1 cellular context compared by ENCODE assay signal in the genomic region with DNA sequence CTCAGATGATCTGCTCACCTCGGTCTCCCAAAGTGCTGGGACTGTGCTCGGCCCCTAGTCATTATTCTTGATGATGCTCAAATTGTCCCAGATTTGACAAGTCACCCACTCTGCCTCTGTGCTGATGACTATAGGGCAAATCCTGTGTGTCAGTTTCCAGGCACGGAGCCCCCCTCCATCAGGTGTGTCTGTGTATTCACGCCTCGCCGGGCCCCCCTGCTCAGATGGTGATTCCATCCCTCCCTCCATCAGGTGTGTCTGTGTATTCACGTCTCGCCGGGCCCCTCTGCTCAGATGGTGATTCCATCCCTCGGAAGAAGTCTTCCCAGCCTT.
TF ChIP-seq lines count a peak whose summit lies in the region.

No MANE protein-coding gene starts in this region.

TF ChIP-seq in HepG2, 621 proteins besides CTCF, POLR2A, EP300 and RAD21:
- TF ChIP-seq, protein P1, sequence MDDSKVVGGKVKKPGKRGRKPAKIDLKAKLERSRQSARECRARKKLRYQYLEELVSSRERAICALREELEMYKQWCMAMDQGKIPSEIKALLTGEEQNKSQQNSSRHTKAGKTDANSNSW (CRISPR knock-in tag; IDR thresholded peaks at IDR 0.05; ENCODE audit: borderline replicate concordance) = no peak
- no peak for TF ChIP-seq SMAD3 (CRISPR knock-in tag; IDR thresholded peaks at IDR 0.05)
- no peak for TF ChIP-seq GATAD1 (CRISPR knock-in tag; IDR thresholded peaks at IDR 0.05)
- no peak for TF ChIP-seq ZNF180 (CRISPR knock-in tag; IDR thresholded peaks at IDR 0.05; ENCODE audit: borderline replicate concordance, low read depth)
- TF ChIP-seq ZNF772 (CRISPR knock-in tag; IDR thresholded peaks at IDR 0.05) = no peak
- no peak for TF ChIP-seq ZBTB20 (CRISPR knock-in tag; IDR thresholded peaks at IDR 0.05; ENCODE audit: borderline replicate concordance, low read depth)
- no peak for TF ChIP-seq ZNF558 (CRISPR knock-in tag; IDR thresholded peaks at IDR 0.05; ENCODE audit: borderline replicate concordance)
- TF ChIP-seq KAT8 (CRISPR knock-in tag; IDR thresholded peaks at IDR 0.05) = no peak
- no peak for TF ChIP-seq ZC3H13 (CRISPR knock-in tag; IDR thresholded peaks at IDR 0.05)
- TF ChIP-seq ZNF737 (CRISPR knock-in tag; IDR thresholded peaks at IDR 0.05; ENCODE audit: borderline replicate concordance) = no peak
- TF ChIP-seq IKZF1 (IDR thresholded peaks at IDR 0.05) = no peak
- TF ChIP-seq HNRNPL (IDR thresholded peaks at IDR 0.05; ENCODE audit: low read depth, low read length) = no peak
- TF ChIP-seq, protein P2, sequence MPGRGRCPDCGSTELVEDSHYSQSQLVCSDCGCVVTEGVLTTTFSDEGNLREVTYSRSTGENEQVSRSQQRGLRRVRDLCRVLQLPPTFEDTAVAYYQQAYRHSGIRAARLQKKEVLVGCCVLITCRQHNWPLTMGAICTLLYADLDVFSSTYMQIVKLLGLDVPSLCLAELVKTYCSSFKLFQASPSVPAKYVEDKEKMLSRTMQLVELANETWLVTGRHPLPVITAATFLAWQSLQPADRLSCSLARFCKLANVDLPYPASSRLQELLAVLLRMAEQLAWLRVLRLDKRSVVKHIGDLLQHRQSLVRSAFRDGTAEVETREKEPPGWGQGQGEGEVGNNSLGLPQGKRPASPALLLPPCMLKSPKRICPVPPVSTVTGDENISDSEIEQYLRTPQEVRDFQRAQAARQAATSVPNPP (CRISPR knock-in tag; IDR thresholded peaks at IDR 0.05) = no peak
- TF ChIP-seq, protein P3, sequence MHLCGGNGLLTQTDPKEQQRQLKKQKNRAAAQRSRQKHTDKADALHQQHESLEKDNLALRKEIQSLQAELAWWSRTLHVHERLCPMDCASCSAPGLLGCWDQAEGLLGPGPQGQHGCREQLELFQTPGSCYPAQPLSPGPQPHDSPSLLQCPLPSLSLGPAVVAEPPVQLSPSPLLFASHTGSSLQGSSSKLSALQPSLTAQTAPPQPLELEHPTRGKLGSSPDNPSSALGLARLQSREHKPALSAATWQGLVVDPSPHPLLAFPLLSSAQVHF (CRISPR knock-in tag; IDR thresholded peaks at IDR 0.05) = no peak
- TF ChIP-seq SNAPC2 (CRISPR knock-in tag; IDR thresholded peaks at IDR 0.05) = no peak
- TF ChIP-seq, protein P4, sequence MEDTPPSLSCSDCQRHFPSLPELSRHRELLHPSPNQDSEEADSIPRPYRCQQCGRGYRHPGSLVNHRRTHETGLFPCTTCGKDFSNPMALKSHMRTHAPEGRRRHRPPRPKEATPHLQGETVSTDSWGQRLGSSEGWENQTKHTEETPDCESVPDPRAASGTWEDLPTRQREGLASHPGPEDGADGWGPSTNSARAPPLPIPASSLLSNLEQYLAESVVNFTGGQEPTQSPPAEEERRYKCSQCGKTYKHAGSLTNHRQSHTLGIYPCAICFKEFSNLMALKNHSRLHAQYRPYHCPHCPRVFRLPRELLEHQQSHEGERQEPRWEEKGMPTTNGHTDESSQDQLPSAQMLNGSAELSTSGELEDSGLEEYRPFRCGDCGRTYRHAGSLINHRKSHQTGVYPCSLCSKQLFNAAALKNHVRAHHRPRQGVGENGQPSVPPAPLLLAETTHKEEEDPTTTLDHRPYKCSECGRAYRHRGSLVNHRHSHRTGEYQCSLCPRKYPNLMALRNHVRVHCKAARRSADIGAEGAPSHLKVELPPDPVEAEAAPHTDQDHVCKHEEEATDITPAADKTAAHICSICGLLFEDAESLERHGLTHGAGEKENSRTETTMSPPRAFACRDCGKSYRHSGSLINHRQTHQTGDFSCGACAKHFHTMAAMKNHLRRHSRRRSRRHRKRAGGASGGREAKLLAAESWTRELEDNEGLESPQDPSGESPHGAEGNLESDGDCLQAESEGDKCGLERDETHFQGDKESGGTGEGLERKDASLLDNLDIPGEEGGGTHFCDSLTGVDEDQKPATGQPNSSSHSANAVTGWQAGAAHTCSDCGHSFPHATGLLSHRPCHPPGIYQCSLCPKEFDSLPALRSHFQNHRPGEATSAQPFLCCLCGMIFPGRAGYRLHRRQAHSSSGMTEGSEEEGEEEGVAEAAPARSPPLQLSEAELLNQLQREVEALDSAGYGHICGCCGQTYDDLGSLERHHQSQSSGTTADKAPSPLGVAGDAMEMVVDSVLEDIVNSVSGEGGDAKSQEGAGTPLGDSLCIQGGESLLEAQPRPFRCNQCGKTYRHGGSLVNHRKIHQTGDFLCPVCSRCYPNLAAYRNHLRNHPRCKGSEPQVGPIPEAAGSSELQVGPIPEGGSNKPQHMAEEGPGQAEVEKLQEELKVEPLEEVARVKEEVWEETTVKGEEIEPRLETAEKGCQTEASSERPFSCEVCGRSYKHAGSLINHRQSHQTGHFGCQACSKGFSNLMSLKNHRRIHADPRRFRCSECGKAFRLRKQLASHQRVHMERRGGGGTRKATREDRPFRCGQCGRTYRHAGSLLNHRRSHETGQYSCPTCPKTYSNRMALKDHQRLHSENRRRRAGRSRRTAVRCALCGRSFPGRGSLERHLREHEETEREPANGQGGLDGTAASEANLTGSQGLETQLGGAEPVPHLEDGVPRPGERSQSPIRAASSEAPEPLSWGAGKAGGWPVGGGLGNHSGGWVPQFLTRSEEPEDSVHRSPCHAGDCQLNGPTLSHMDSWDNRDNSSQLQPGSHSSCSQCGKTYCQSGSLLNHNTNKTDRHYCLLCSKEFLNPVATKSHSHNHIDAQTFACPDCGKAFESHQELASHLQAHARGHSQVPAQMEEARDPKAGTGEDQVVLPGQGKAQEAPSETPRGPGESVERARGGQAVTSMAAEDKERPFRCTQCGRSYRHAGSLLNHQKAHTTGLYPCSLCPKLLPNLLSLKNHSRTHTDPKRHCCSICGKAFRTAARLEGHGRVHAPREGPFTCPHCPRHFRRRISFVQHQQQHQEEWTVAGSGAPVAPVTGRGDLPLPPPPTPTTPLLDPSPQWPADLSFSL (CRISPR knock-in tag; IDR thresholded peaks at IDR 0.05) = no peak
- TF ChIP-seq, protein P5, sequence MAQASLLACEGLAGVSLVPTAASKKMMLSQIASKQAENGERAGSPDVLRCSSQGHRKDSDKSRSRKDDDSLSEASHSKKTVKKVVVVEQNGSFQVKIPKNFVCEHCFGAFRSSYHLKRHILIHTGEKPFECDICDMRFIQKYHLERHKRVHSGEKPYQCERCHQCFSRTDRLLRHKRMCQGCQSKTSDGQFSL (CRISPR knock-in tag; IDR thresholded peaks at IDR 0.05) = no peak
